In the genomic region with DNA sequence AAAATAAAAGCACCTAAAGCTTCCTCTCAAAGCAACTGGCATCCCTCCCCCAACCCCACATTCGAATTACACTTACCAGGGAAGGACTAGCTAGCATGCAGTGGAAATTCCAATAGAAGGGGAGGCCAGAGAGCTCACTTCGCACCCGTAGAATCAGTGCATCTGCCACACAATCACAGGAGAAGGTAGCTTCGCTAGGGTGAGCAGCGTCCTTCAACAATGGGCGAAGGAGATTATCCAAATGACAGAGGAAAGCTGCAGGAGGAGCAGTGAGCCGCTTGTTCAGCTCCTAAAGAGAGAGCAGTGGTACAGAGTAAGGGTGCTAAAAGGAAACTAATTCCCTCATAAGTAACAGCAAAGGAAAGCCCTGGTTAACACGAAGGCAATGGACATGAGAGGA, we compare ENCODE assay signal across 16 cellular contexts.
"Had no signal": no experiment of that assay in that cellular context is flagged by ENCODE, and none has a peak within 500 bp of the region (broad histone marks: within the 10 kb centered on the region; RNA-seq: fewer than 3 reads in every experiment).

No MANE protein-coding gene starts in this region.

- H3K27ac Mint-ChIP-seq: mesothelial cell of epicardium had no signal

- H3K4me1 ChIP-seq: foreskin keratinocyte had no signal

- ATAC-seq: foreskin keratinocyte, gastroesophageal sphincter, heart left ventricle, left cardiac atrium, left lung, left ventricle myocardium superior, lower lobe of right lung had no signal

- H3K4me3 ChIP-seq: coronary artery, dorsolateral prefrontal cortex, esophagus muscularis mucosa, gastroesophageal sphincter, heart left ventricle, left lung, lower lobe of right lung had no signal

- H3K9me3 Mint-ChIP-seq: mesothelial cell of epicardium had no signal

- H3K9me3 ChIP-seq: esophagus muscularis mucosa, gastroesophageal sphincter, heart left ventricle, left lung, lower lobe of right lung had no signal

- H3K27me3 ChIP-seq: dorsolateral prefrontal cortex, esophagus muscularis mucosa, foreskin keratinocyte, gastroesophageal sphincter, heart left ventricle, left lung had no signal

- DNase-seq: dermis blood vessel endothelial cell; dorsolateral prefrontal cortex; effector CD4-positive, alpha-beta T cell; effector memory CD4-positive, alpha-beta T cell; foreskin keratinocyte; heart left ventricle; hippocampal formation; left cardiac atrium; left lung; left ventricle myocardium superior; lower lobe of right lung; mesenchymal stem cell had no signal

- H3K4me3 Mint-ChIP-seq: mesothelial cell of epicardium had no signal
